ENCODE assay signal across 13 cellular contexts in genomic region chr13:112756967-112757758, GRCh38.
A peak's percentile ranks its signal among the peaks of the same experiment; 100 is the strongest.
DNase-seq lines count a peak whose midpoint lies in the region; ATAC-seq and TF ChIP-seq lines count a peak whose summit lies in the region.
"Had no signal": no experiment of that assay in that cellular context is flagged by ENCODE, and none has a peak within 500 bp of the region (broad histone marks: within the 10 kb centered on the region; RNA-seq: fewer than 3 reads in every experiment).

No MANE protein-coding gene starts in this region.

- no peak overlapping the region for H3K4me3 ChIP-seq in mesodermal cell (ENCODE audit: extremely low read depth, insufficient read depth, low read length, poor library complexity, severe bottlenecking)
- no peak overlapping the region for H3K4me3 ChIP-seq in right cardiac atrium (ENCODE audit: low read length)

- WGBS in mesodermal cell (ENCODE audit: insufficient coverage in 2 of 2), 2 experiments: 76 to 81% methylated on average over 13 to 14 of the region's 16 CpGs
- 75% methylated on average over 16 of the region's 16 CpGs for WGBS in right cardiac atrium

- H3K27me3 ChIP-seq in right cardiac atrium (ENCODE audit: control insufficient read depth, insufficient read depth): no peaks in the 10 kb centered on the region

- H3K4me3 Mint-ChIP-seq in type B pancreatic cell: peak overlapping the region; percentile 37

- ATAC-seq in GM18909 (IDR thresholded peaks at IDR 0.05; ENCODE audit: poor library complexity, unreplicated experiment): no peak
- ATAC-seq in GM19351 (IDR thresholded peaks at IDR 0.05; ENCODE audit: unreplicated experiment): no peak
- no peak for ATAC-seq in right cardiac atrium

- TF ChIP-seq CTCF in type B pancreatic cell (conservative IDR thresholded peaks at IDR 0.05): no peak

- peak; percentile 37 for DNase-seq in NCI-H2107 treated with DMSO at 0.1 percent for 48 hours (lab: John Stamatoyannopoulos, UW; ENCODE audit: unreplicated experiment)
- DNase-seq in NCI-H2107 (lab: John Stamatoyannopoulos, UW): no peak
- peak; percentile 36 for DNase-seq in astrocyte of the hippocampus (ENCODE audit: low read depth, low spot score)
- no peak for DNase-seq in type B pancreatic cell (ENCODE audit: extremely low spot score, unreplicated experiment)
- no peak for DNase-seq in right cardiac atrium
- DNase-seq: activated CD4-positive, CD25-positive, alpha-beta regulatory T cell; activated T-cell treated with anti-CD3 and anti-CD28 coated beads, Interleukin-2, amount 50 U/mL, for 48 hours; NCI-H1436 treated with DMSO at 0.1 percent for 48 hours; SHP77 had no signal

- H3K4me1 Mint-ChIP-seq in type B pancreatic cell (ENCODE audit: unreplicated experiment): peaks cover 29% of the 10 kb centered on the region

- intact Hi-C loops in right cardiac atrium (cut with DNase I): no loop called here

- no peaks in the 10 kb centered on the region for H3K9me3 Mint-ChIP-seq in type B pancreatic cell

- H3K9me3 ChIP-seq in mesodermal cell (ENCODE audit: control insufficient read depth, low read length) (peaks cover 5% of the 10 kb centered on the region), right cardiac atrium (ENCODE audit: control insufficient read depth, low read length) (no peaks in the 10 kb centered on the region)

- peaks cover 8% of the 10 kb centered on the region for H3K36me3 Mint-ChIP-seq in type B pancreatic cell

- peak overlapping the region; percentile 69 for H3K27ac Mint-ChIP-seq in type B pancreatic cell

- H3K27me3 Mint-ChIP-seq in type B pancreatic cell: no peaks in the 10 kb centered on the region

- H3K27ac ChIP-seq in mesodermal cell (ENCODE audit: low read depth, low read length, severe bottlenecking) (peak overlapping the region; percentile 91), right cardiac atrium (ENCODE audit: low read length) (no peak overlapping the region)
- H3K27ac ChIP-seq: 22Rv1 had no signal

- peaks cover 2% of the 10 kb centered on the region for H3K36me3 ChIP-seq in mesodermal cell (ENCODE audit: control insufficient read depth, insufficient read depth, low read length)

- H3K4me1 ChIP-seq in mesodermal cell (ENCODE audit: control insufficient read depth, insufficient read depth, low read length, poor library complexity, severe bottlenecking) (peaks cover 36% of the 10 kb centered on the region), right cardiac atrium (ENCODE audit: control insufficient read depth, insufficient read depth, low read length) (peaks cover 6% of the 10 kb centered on the region)

Comparison
In these comparisons a context has a peak if more than half of its experiments do, and no peak if none do; other contexts are left out.
1. DNase-seq: peak in NCI-H2107 treated with DMSO at 0.1 percent for 48 hours (single experiment) and astrocyte of the hippocampus (single experiment); none in NCI-H2107 (single experiment), type B pancreatic cell (single experiment) and right cardiac atrium (0 of 3).